Comparison of ENCODE assay signal across 2 cellular contexts in the genomic region with DNA sequence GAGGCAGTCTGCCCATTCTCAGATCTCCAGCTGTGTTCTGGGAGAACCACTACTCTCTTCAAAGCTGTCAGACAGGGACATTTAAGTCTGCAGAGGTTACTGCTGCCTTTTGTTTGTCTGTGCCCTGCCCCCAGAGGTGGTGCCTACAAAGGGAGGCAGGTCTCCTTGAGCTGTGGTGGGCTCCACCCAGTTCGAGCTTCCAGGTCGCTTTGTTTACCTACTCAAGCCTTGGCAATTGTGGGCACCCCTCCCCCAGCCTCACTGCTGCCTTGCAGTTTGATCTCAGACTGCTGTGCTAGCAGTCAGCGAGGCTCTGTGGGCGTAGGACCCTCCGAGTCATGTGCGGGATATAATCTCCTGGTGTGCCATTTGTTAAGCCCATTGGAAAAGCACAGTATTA.
DNase-seq lines count a peak whose midpoint lies in the region; TF ChIP-seq lines count a peak whose summit lies in the region.
"Not testable (repeated sequence)": the region's sequence is repeated elsewhere in the genome, so short reads cannot be mapped to it uniquely, and the experiment has no call there.

No MANE protein-coding gene starts in this region.

- 82 to 90% (median 90%) methylated on average over 6 of the region's 6 CpGs for WGBS in spleen, 5 donors

- not testable (repeated sequence) for H3K27me3 Mint-ChIP-seq in chondrocyte (ENCODE audit: low read depth)

- not testable (repeated sequence) for H3K36me3 Mint-ChIP-seq in chondrocyte (ENCODE audit: low read depth)

- H3K27me3 ChIP-seq in spleen (replicated peaks in 1 of 7) = not testable (repeated sequence)

- not testable (repeated sequence) for H3K4me1 Mint-ChIP-seq in chondrocyte (ENCODE audit: low read depth)

- not testable (repeated sequence) for H3K4me3 ChIP-seq in spleen

- not testable (repeated sequence) for H3K4me3 Mint-ChIP-seq in chondrocyte (ENCODE audit: unreplicated experiment)

- peak; percentile 68 for DNase-seq in chondrocyte (ENCODE audit: low spot score)
- peak; percentile 48 for DNase-seq in spleen

- H3K9me3 ChIP-seq in spleen = peaks cover 0 to 56% (median 19%) of the 10 kb centered on the region in 8 donors

- not testable (repeated sequence) for H3K36me3 ChIP-seq in spleen

- not testable (repeated sequence) for H3K27ac Mint-ChIP-seq in chondrocyte (ENCODE audit: unreplicated experiment)

- H3K27ac ChIP-seq in spleen = not testable (repeated sequence)

- intact Hi-C loops in spleen (cut with DNase I; ENCODE audit: low total_unique reads) = not testable (repeated sequence)

- H3K9me3 Mint-ChIP-seq in chondrocyte (ENCODE audit: low read depth) = peaks cover 54% of the 10 kb centered on the region

- H3K4me1 ChIP-seq in spleen = not testable (repeated sequence)

- TF ChIP-seq POLR2A in spleen (IDR thresholded peaks at IDR 0.05) = not testable (repeated sequence)

- not testable (repeated sequence) for TF ChIP-seq CTCF in chondrocyte (IDR thresholded peaks at IDR 0.05); spleen (IDR thresholded peaks at IDR 0.05 in 8 of 11, conservative IDR thresholded peaks at IDR 0.05 in 3 of 11)
